Comparison of ENCODE assay signal across 1 cellular context in the genomic region with DNA sequence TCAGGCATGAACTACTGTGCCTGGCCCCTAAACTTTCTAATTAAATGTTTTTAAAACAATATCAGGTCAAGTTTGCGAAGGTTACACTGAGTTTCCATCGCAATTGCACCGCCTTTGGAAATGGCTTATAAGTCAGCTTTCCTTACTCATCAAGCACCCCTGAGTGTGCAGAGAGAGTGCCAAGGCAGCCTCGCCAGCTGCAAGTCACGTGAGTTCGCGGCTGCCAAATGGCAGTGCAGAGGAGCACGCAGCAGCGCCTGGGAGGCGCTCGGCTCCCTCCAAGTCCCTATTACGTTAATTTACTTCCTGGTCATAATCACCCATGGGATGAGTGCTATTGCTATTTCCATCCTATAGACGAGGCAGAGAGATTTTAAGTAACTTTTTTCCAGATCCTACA.
TF ChIP-seq lines count a peak whose summit lies in the region.

No MANE protein-coding gene starts in this region.

TF ChIP-seq in H1, 55 proteins besides CTCF, POLR2A, EP300 and RAD21:
- TF ChIP-seq MAFK (IDR thresholded peaks at IDR 0.05; ENCODE audit: low read depth, low read length), result no peak
- TF ChIP-seq JUND (IDR thresholded peaks at IDR 0.05; ENCODE audit: low read length), result no peak
- no peak for TF ChIP-seq GTF2F1 (IDR thresholded peaks at IDR 0.05; ENCODE audit: borderline replicate concordance, low read depth, low read length)
- TF ChIP-seq POU5F1 (IDR thresholded peaks at IDR 0.05; ENCODE audit: low read depth, low read length), result no peak
- TF ChIP-seq, protein P1, sequence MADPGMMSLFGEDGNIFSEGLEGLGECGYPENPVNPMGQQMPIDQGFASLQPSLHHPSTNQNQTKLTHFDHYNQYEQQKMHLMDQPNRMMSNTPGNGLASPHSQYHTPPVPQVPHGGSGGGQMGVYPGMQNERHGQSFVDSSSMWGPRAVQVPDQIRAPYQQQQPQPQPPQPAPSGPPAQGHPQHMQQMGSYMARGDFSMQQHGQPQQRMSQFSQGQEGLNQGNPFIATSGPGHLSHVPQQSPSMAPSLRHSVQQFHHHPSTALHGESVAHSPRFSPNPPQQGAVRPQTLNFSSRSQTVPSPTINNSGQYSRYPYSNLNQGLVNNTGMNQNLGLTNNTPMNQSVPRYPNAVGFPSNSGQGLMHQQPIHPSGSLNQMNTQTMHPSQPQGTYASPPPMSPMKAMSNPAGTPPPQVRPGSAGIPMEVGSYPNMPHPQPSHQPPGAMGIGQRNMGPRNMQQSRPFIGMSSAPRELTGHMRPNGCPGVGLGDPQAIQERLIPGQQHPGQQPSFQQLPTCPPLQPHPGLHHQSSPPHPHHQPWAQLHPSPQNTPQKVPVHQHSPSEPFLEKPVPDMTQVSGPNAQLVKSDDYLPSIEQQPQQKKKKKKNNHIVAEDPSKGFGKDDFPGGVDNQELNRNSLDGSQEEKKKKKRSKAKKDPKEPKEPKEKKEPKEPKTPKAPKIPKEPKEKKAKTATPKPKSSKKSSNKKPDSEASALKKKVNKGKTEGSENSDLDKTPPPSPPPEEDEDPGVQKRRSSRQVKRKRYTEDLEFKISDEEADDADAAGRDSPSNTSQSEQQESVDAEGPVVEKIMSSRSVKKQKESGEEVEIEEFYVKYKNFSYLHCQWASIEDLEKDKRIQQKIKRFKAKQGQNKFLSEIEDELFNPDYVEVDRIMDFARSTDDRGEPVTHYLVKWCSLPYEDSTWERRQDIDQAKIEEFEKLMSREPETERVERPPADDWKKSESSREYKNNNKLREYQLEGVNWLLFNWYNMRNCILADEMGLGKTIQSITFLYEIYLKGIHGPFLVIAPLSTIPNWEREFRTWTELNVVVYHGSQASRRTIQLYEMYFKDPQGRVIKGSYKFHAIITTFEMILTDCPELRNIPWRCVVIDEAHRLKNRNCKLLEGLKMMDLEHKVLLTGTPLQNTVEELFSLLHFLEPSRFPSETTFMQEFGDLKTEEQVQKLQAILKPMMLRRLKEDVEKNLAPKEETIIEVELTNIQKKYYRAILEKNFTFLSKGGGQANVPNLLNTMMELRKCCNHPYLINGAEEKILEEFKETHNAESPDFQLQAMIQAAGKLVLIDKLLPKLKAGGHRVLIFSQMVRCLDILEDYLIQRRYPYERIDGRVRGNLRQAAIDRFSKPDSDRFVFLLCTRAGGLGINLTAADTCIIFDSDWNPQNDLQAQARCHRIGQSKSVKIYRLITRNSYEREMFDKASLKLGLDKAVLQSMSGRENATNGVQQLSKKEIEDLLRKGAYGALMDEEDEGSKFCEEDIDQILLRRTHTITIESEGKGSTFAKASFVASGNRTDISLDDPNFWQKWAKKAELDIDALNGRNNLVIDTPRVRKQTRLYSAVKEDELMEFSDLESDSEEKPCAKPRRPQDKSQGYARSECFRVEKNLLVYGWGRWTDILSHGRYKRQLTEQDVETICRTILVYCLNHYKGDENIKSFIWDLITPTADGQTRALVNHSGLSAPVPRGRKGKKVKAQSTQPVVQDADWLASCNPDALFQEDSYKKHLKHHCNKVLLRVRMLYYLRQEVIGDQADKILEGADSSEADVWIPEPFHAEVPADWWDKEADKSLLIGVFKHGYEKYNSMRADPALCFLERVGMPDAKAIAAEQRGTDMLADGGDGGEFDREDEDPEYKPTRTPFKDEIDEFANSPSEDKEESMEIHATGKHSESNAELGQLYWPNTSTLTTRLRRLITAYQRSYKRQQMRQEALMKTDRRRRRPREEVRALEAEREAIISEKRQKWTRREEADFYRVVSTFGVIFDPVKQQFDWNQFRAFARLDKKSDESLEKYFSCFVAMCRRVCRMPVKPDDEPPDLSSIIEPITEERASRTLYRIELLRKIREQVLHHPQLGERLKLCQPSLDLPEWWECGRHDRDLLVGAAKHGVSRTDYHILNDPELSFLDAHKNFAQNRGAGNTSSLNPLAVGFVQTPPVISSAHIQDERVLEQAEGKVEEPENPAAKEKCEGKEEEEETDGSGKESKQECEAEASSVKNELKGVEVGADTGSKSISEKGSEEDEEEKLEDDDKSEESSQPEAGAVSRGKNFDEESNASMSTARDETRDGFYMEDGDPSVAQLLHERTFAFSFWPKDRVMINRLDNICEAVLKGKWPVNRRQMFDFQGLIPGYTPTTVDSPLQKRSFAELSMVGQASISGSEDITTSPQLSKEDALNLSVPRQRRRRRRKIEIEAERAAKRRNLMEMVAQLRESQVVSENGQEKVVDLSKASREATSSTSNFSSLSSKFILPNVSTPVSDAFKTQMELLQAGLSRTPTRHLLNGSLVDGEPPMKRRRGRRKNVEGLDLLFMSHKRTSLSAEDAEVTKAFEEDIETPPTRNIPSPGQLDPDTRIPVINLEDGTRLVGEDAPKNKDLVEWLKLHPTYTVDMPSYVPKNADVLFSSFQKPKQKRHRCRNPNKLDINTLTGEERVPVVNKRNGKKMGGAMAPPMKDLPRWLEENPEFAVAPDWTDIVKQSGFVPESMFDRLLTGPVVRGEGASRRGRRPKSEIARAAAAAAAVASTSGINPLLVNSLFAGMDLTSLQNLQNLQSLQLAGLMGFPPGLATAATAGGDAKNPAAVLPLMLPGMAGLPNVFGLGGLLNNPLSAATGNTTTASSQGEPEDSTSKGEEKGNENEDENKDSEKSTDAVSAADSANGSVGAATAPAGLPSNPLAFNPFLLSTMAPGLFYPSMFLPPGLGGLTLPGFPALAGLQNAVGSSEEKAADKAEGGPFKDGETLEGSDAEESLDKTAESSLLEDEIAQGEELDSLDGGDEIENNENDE (IDR thresholded peaks at IDR 0.05; ENCODE audit: insufficient replicate concordance, low read length), result no peak
- TF ChIP-seq, protein P2, sequence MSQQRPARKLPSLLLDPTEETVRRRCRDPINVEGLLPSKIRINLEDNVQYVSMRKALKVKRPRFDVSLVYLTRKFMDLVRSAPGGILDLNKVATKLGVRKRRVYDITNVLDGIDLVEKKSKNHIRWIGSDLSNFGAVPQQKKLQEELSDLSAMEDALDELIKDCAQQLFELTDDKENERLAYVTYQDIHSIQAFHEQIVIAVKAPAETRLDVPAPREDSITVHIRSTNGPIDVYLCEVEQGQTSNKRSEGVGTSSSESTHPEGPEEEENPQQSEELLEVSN (IDR thresholded peaks at IDR 0.05), result no peak
- no peak for TF ChIP-seq HDAC6 (IDR thresholded peaks at IDR 0.05; ENCODE audit: low read depth, low read length)
- no peak for TF ChIP-seq TAF1 (IDR thresholded peaks at IDR 0.05; ENCODE audit: low read depth, low read length)
- no peak for TF ChIP-seq SIRT6 (IDR thresholded peaks at IDR 0.05; ENCODE audit: low read length)
- no peak for TF ChIP-seq SP4 (IDR thresholded peaks at IDR 0.05; ENCODE audit: low read length)
- no peak for TF ChIP-seq SIN3A (conservative IDR thresholded peaks at IDR 0.05 in 1 of 2, IDR thresholded peaks at IDR 0.05 in 1 of 2; ENCODE audit: low read depth in 1 of 2, low read length in 2 of 2)
- no peak for TF ChIP-seq KDM4A (IDR thresholded peaks at IDR 0.05; ENCODE audit: low read depth, low read length, severe bottlenecking)
- TF ChIP-seq, protein P3, sequence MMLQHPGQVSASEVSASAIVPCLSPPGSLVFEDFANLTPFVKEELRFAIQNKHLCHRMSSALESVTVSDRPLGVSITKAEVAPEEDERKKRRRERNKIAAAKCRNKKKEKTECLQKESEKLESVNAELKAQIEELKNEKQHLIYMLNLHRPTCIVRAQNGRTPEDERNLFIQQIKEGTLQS (IDR thresholded peaks at IDR 0.05; ENCODE audit: insufficient read depth, low read depth, low read length), result no peak
- no peak for TF ChIP-seq NANOG (IDR thresholded peaks at IDR 0.05; ENCODE audit: insufficient read depth, low read depth, low read length, poor library complexity, severe bottlenecking)
- no peak for TF ChIP-seq RBBP5 (IDR thresholded peaks at IDR 0.05; ENCODE audit: borderline replicate concordance, low read depth, low read length)
- TF ChIP-seq EZH2 (IDR thresholded peaks at IDR 0.05; ENCODE audit: low read depth, low read length, severe bottlenecking), result no peak
- TF ChIP-seq GABPA (IDR thresholded peaks at IDR 0.05; ENCODE audit: borderline replicate concordance, insufficient read depth, low read length), result no peak
- TF ChIP-seq KDM1A (IDR thresholded peaks at IDR 0.05; ENCODE audit: borderline replicate concordance, low read length), result no peak
- no peak for TF ChIP-seq PHF8 (conservative IDR thresholded peaks at IDR 0.05; ENCODE audit: low read depth, low read length)
